12 cellular contexts compared by ENCODE assay signal in the genomic region with DNA sequence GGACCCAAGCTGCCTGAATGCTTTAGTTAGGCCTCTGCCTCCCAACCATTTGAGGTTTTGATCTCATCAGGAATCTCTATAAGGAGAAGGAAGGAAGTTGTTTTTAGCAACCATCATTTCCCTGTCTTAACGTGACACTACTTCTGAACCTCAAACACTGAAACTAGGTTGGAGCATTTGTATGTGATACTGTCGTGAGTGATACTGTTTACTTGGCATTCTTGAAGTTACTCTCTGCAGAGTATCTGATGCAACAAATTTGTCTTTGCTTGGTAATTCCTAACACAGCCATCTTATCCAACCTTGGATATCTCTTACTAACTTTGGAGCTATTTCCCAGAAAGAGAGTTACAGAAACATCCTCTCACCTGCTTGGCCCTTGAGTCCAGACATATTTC. TPM values are rescaled to one million over a fixed set of nuclear protein-coding genes. Genes with fewer than 3 reads are reported as not detected.
DNase-seq lines count a peak whose midpoint lies in the region; ATAC-seq, FAIRE-seq and TF ChIP-seq lines count a peak whose summit lies in the region.
"Had no signal": no experiment of that assay in that cellular context is flagged by ENCODE, and none has a peak within 500 bp of the region (broad histone marks: within the 10 kb centered on the region; RNA-seq: fewer than 3 reads in every experiment).

No MANE protein-coding gene starts in this region.

- H3K4me1 Mint-ChIP-seq in CD8-positive, alpha-beta T cell (ENCODE audit: low read depth), result peaks cover 13% of the 10 kb centered on the region

- H3K9me1 ChIP-seq in endothelial cell of umbilical vein (replicated peaks; ENCODE audit: control insufficient read depth, extremely low read depth, insufficient read depth, low read length), result no peaks in the 10 kb centered on the region

- no peak overlapping the region for H3K9ac ChIP-seq in endothelial cell of umbilical vein (replicated peaks; ENCODE audit: extremely low read depth, insufficient read depth, low read length)

- dilution Hi-C loops in endothelial cell of umbilical vein (cut with MboI; ENCODE audit: extremely low pct_ligation_motif_present, low sequenced_read_pairs), result no loop called here

- H3K27ac Mint-ChIP-seq in CD8-positive, alpha-beta T cell, result peak overlapping the region; percentile 2

- H3K27ac ChIP-seq in CD8-positive, alpha-beta T cell (ENCODE audit: low read depth, low read length), result no peak overlapping the region
- H3K27ac ChIP-seq in SJSA1 (peak overlapping the region; percentile 80; the same call in 1 of the 2 replicates), endothelial cell of umbilical vein (ENCODE audit: insufficient read depth, low read depth, low read length) (no peak overlapping the region), neutrophil (peak overlapping the region; percentile 97)

- CTCF ChIA-PET in CD8-positive, alpha-beta T cell (lab: Charles Lee), result no interaction called here
- CTCF ChIA-PET in endothelial cell of umbilical vein (lab: Charles Lee), result interaction anchor here (1.4 to 5.3 kb wide), 5 partner anchors 21 to 247 kb away, joined by 3 to 105 read pairs (median 8); a partner anchor contains a TSS

- no peak overlapping the region for H2AFZ ChIP-seq in endothelial cell of umbilical vein (ENCODE audit: low read depth, low read length)

- intact Hi-C loops in CD8-positive, alpha-beta T cell (cut with DNase I, micrococcal nuclease), result no loop called here
- intact Hi-C loops in endothelial cell of umbilical vein (cut with micrococcal nuclease), result no loop called here

- POLR2A ChIA-PET in CD8-positive, alpha-beta T cell (lab: Charles Lee), result no interaction called here
- POLR2A ChIA-PET in endothelial cell of umbilical vein (lab: Charles Lee), result no interaction called here

- no peak overlapping the region for H3K4me2 ChIP-seq in endothelial cell of umbilical vein (ENCODE audit: insufficient read depth, low read length)

- no peaks in the 10 kb centered on the region for H3K4me1 ChIP-seq in CD8-positive, alpha-beta T cell (ENCODE audit: insufficient read depth, low read length)
- H3K4me1 ChIP-seq in SJSA1 (replicated peaks) (peaks cover 36% of the 10 kb centered on the region), endothelial cell of umbilical vein (ENCODE audit: control insufficient read depth, extremely low read depth, insufficient read depth, low read length) (peaks cover 16% of the 10 kb centered on the region), neutrophil (ENCODE audit: control insufficient read depth in 1 of 2, insufficient read depth in 1 of 2, low read depth in 1 of 2, low read length in 1 of 2) (peaks cover 46 to 50% of the 10 kb centered on the region in 2 experiments)

- no peak for TF ChIP-seq CTCF in CD8-positive, alpha-beta T cell (IDR thresholded peaks at IDR 0.05)
- no peak for TF ChIP-seq CTCF in endothelial cell of umbilical vein (IDR thresholded peaks at IDR 0.05; ENCODE audit: extremely low read depth in 1 of 2, insufficient read depth in 1 of 2, low read depth in 1 of 2, low read length in 2 of 2)
- TF ChIP-seq CTCF in neutrophil (IDR thresholded peaks at IDR 0.05), result no peak

- ATAC-seq in CD8-positive, alpha-beta T cell, result no peak

- no peaks in the 10 kb centered on the region for H3K27me3 ChIP-seq in CD8-positive, alpha-beta T cell (ENCODE audit: insufficient read depth, low read length)
- H3K27me3 ChIP-seq in SJSA1 (replicated peaks) (no peaks in the 10 kb centered on the region), endothelial cell of umbilical vein (ENCODE audit: control insufficient read depth in 2 of 2, insufficient read depth in 2 of 2, low read length in 2 of 2) (no peaks in the 10 kb centered on the region), neutrophil (no peaks in the 10 kb centered on the region)

- no peaks in the 10 kb centered on the region for H3K36me3 ChIP-seq in CD8-positive, alpha-beta T cell (ENCODE audit: insufficient read depth, low read length)
- H3K36me3 ChIP-seq in SJSA1 (peaks cover 15% of the 10 kb centered on the region), endothelial cell of umbilical vein (ENCODE audit: control insufficient read depth in 2 of 2, extremely low read depth in 1 of 2, insufficient read depth in 2 of 2, low read length in 2 of 2) (peaks cover 0 to 4% of the 10 kb centered on the region in 2 experiments), neutrophil (no peaks in the 10 kb centered on the region)

- no peak for DNase-seq in CD8-positive, alpha-beta T cell
- DNase-seq in SJSA1 (ENCODE audit: low read depth in 1 of 2, low spot score in 2 of 2), result no peak
- no peak for DNase-seq in endothelial cell of umbilical vein (ENCODE audit: low read depth, low spot score)
- DNase-seq in NCI-H82 treated with DMSO at 0.1 percent for 48 hours (lab: John Stamatoyannopoulos, UW; ENCODE audit: unreplicated experiment), result no peak
- no peak for DNase-seq in iPS-NIHi7 (ENCODE audit: extremely low spot score)
- no peak for DNase-seq in foreskin melanocyte
- no peak for DNase-seq in activated CD8-positive, alpha-beta memory T cell treated with anti-CD3 and anti-CD28 coated beads for 24 hours
- DNase-seq: CD8-positive, alpha-beta memory T cell; glutamatergic neuron; GOT3; NCI-H1694 had no signal

- BruUV-seq in endothelial cell of umbilical vein (replicated peaks; lab: Mats Ljungman, UMichigan), result no TSS peak

- no peak for TF ChIP-seq POLR2A in endothelial cell of umbilical vein (IDR thresholded peaks at IDR 0.05; ENCODE audit: low read depth, low read length)

- H3K79me2 ChIP-seq in endothelial cell of umbilical vein (ENCODE audit: control insufficient read depth, insufficient read depth, low read length), result peaks cover 44% of the 10 kb centered on the region

- FAIRE-seq in endothelial cell of umbilical vein (lab: Jason Lieb, UNC), result peak; percentile 59

- no peaks in the 10 kb centered on the region for H4K20me1 ChIP-seq in endothelial cell of umbilical vein (replicated peaks; ENCODE audit: control insufficient read depth, extremely low read depth, insufficient read depth, low read length)

- H3K27me3 Mint-ChIP-seq in CD8-positive, alpha-beta T cell (ENCODE audit: low read depth), result no peaks in the 10 kb centered on the region
- H3K27me3 Mint-ChIP-seq: CD8-positive, alpha-beta memory T cell had no signal

- H3K36me3 Mint-ChIP-seq in CD8-positive, alpha-beta T cell, result peaks cover 55% of the 10 kb centered on the region

- H3K9me3 Mint-ChIP-seq in CD8-positive, alpha-beta T cell, result peaks cover 1% of the 10 kb centered on the region

- no peaks in the 10 kb centered on the region for H3K9me3 ChIP-seq in CD8-positive, alpha-beta T cell (ENCODE audit: low read length)
- no peaks in the 10 kb centered on the region; the same call in 1 of the 2 replicates for H3K9me3 ChIP-seq in SJSA1 (replicated peaks)
- H3K9me3 ChIP-seq in endothelial cell of umbilical vein (replicated peaks; ENCODE audit: control insufficient read depth, insufficient read depth, low read length), result no peaks in the 10 kb centered on the region
- H3K9me3 ChIP-seq in neutrophil, result no peaks in the 10 kb centered on the region

- no peak overlapping the region for H3K4me3 ChIP-seq in CD8-positive, alpha-beta T cell (ENCODE audit: low read depth, low read length)
- H3K4me3 ChIP-seq in SJSA1 (no peak overlapping the region), endothelial cell of umbilical vein (replicated peaks in 1 of 3; ENCODE audit: insufficient read depth in 1 of 3, low read depth in 1 of 3, low read length in 3 of 3) (no peak overlapping the region), neutrophil (ENCODE audit: low read depth in 1 of 2, low read length in 1 of 2) (peak overlapping the region in 1 of 2 experiments; percentile 7)

- H3K4me3 Mint-ChIP-seq in CD8-positive, alpha-beta T cell, result no peak overlapping the region
- H3K4me3 Mint-ChIP-seq: CD8-positive, alpha-beta memory T cell had no signal

TF ChIP-seq in endothelial cell of umbilical vein, 7 proteins besides CTCF, POLR2A, EP300 and RAD21:
- TF ChIP-seq JUN (IDR thresholded peaks at IDR 0.05; ENCODE audit: borderline replicate concordance, insufficient read depth, insufficient read length, low read depth), result no peak
- TF ChIP-seq POLR2AphosphoS5 (IDR thresholded peaks at IDR 0.05; ENCODE audit: insufficient read depth, low read depth, low read length), result no peak
- TF ChIP-seq GATA2 (IDR thresholded peaks at IDR 0.05; ENCODE audit: insufficient read depth, insufficient read length, low read depth, low read length), result no peak
- TF ChIP-seq MYC (IDR thresholded peaks at IDR 0.05; ENCODE audit: low read depth, low read length), result no peak
- TF ChIP-seq, protein P1, sequence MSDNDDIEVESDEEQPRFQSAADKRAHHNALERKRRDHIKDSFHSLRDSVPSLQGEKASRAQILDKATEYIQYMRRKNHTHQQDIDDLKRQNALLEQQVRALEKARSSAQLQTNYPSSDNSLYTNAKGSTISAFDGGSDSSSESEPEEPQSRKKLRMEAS (IDR thresholded peaks at IDR 0.05; ENCODE audit: insufficient read depth, insufficient read length), result no peak
- no peak for TF ChIP-seq EZH2 (IDR thresholded peaks at IDR 0.05; ENCODE audit: borderline replicate concordance, low read depth, low read length, severe bottlenecking)
- TF ChIP-seq FOS (IDR thresholded peaks at IDR 0.05; ENCODE audit: borderline replicate concordance, insufficient read depth, low read length), result no peak

RNA-seq across cellular contexts. Expression of a gene that starts 22.1 kb away (rescaled TPM):
- 1 to 10 TPM; 6.9 to 8.1 TPM for total RNA-seq in CD8-positive, alpha-beta T cell
- total RNA-seq in SJSA1 (2014; rRNA removed; shearing (Covaris generic)), result 6.4 and 11.0 TPM in 2 replicates
- total RNA-seq in endothelial cell of umbilical vein, result 41.0 and 45.0 TPM in 2 replicates
- polyA plus RNA-seq in endothelial cell of umbilical vein, result 26.7 and 30.5 TPM in 2 replicates
- 19.0 and 20.9 TPM in 2 replicates for polyA plus RNA-seq in endothelial cell of umbilical vein (2011; cell fraction: cytosol; rRNA removed)
- polyA plus RNA-seq in endothelial cell of umbilical vein (2011; cell fraction: nucleus; rRNA removed), result 111 and 129 TPM in 2 replicates
- 21.1 and 27.4 TPM in 2 replicates for polyA plus RNA-seq in endothelial cell of umbilical vein (2012)
- 50.6 and 67.4 TPM in 2 replicates for polyA minus RNA-seq in endothelial cell of umbilical vein
- polyA minus RNA-seq in endothelial cell of umbilical vein (2011; cell fraction: cytosol; rRNA and poly(A)+ RNA removed), result 24.3 TPM
- 48.7 and 78.5 TPM in 2 replicates for polyA minus RNA-seq in endothelial cell of umbilical vein (2011; cell fraction: nucleus; rRNA and poly(A)+ RNA removed)

RNA-seq across cellular contexts. Expression of a gene that starts 49.2 kb away (rescaled TPM):
- total RNA-seq in CD8-positive, alpha-beta T cell, result not detected
- 4.1 and 5.5 TPM in 2 replicates for total RNA-seq in SJSA1 (2014; rRNA removed; shearing (Covaris generic))
- total RNA-seq in endothelial cell of umbilical vein, result 12.6 and 15.1 TPM in 2 replicates
- 30.3 and 34.9 TPM in 2 replicates for polyA plus RNA-seq in endothelial cell of umbilical vein
- polyA plus RNA-seq in endothelial cell of umbilical vein (2011; cell fraction: cytosol; rRNA removed), result 17.1 and 17.9 TPM in 2 replicates
- polyA plus RNA-seq in endothelial cell of umbilical vein (2011; cell fraction: nucleus; rRNA removed), result 17.9 and 18.2 TPM in 2 replicates
- 11.3 and 18.5 TPM in 2 replicates for polyA plus RNA-seq in endothelial cell of umbilical vein (2012)
- 34.6 and 36.7 TPM in 2 replicates for polyA minus RNA-seq in endothelial cell of umbilical vein
- not detected for polyA minus RNA-seq in endothelial cell of umbilical vein (2011; cell fraction: cytosol; rRNA and poly(A)+ RNA removed)
- 9.9 and 11.4 TPM in 2 replicates for polyA minus RNA-seq in endothelial cell of umbilical vein (2011; cell fraction: nucleus; rRNA and poly(A)+ RNA removed)
- polyA plus RNA-seq: CD8-positive, alpha-beta memory T cell had no signal

Comparison
In these comparisons a context has a peak if more than half of its experiments do, and no peak if none do; other contexts are left out.
1. H3K27ac ChIP-seq: peak in SJSA1 (single experiment) and neutrophil (single experiment); none in CD8-positive, alpha-beta T cell (single experiment) and endothelial cell of umbilical vein (single experiment).